In the genomic region with DNA sequence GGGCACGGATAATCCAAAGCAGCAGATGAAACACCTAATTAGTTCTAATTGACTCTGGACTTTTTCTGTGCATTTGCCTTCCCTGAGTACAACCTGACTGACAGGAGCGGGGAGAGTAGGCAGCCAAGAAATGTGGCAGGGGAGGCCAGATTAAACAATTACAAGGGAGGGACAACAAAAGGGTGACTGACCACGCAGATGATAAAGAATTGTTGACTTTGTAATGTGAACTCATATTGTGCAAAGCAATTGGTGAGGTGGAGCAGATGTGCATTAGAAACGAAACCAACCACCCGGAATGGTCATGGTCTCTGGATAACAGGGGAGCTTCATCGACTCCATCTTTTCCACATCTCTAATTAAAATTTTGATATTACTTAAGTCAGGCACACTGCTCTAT, we compare ENCODE assay signal across 10 cellular contexts. TPM values are rescaled to one million over a fixed set of nuclear protein-coding genes. Genes with fewer than 3 reads are reported as not detected.
"Had no signal": no experiment of that assay in that cellular context is flagged by ENCODE, and none has a peak within 500 bp of the region (broad histone marks: within the 10 kb centered on the region; RNA-seq: fewer than 3 reads in every experiment).

No MANE protein-coding gene starts in this region.

RNA-seq across cellular contexts. Expression of a gene that starts 25.6 kb away (rescaled TPM):
- total RNA-seq: activated CD4-positive, alpha-beta T cell treated with anti-CD3 and anti-CD28 coated beads, Interleukin-2, amount 10 ng/mL, durations not matched to agents 7 days and 5 days; activated CD8-positive, alpha-beta memory T cell treated with anti-CD3 and anti-CD28 coated beads, Interleukin-2, amount 10 ng/mL, durations not matched to agents 7 days and 5 days; activated CD8-positive, alpha-beta T cell treated with anti-CD3 and anti-CD28 coated beads for 36 hours; dermis blood vessel endothelial cell; foreskin keratinocyte; glomerular endothelial cell; myocyte; pulmonary artery endothelial cell; ureter had no signal
- polyA plus RNA-seq: esophagus, foreskin keratinocyte had no signal
